Comparison of ENCODE assay signal across 1 cellular context in genomic region chr16:57389087-57389468, GRCh38.
TF ChIP-seq lines count a peak whose summit lies in the region.

No MANE protein-coding gene starts in this region.

TF ChIP-seq in HEK293, 187 proteins besides CTCF, POLR2A, EP300 and RAD21 (continued from another document):
- TF ChIP-seq ZBTB6 (tag by site-specific recombination; IDR thresholded peaks at IDR 0.05) (no peak), ZNF132 (tag by site-specific recombination; IDR thresholded peaks at IDR 0.05; ENCODE audit: borderline replicate concordance) (no peak), ZNF626 (tag by site-specific recombination; IDR thresholded peaks at IDR 0.05) (no peak), ZXDB (tag by site-specific recombination; IDR thresholded peaks at IDR 0.05) (no peak), ATF2 (tag by site-specific recombination; IDR thresholded peaks at IDR 0.05; ENCODE audit: low read depth) (no peak), IKZF3 (tag by site-specific recombination; IDR thresholded peaks at IDR 0.05) (no peak), ZNF280C (tag by site-specific recombination; IDR thresholded peaks at IDR 0.05) (no peak), RBAK (tag by site-specific recombination; IDR thresholded peaks at IDR 0.05) (no peak), INSM2 (tag by site-specific recombination; IDR thresholded peaks at IDR 0.05) (no peak), ZNF214 (tag by site-specific recombination; IDR thresholded peaks at IDR 0.05; ENCODE audit: borderline replicate concordance) (no peak), ZNF23 (tag by site-specific recombination; IDR thresholded peaks at IDR 0.05; ENCODE audit: borderline replicate concordance) (no peak)
